Comparison of ENCODE assay signal across 8 cellular contexts in genomic region chr17:65100316-65101140, GRCh38. TPM values are rescaled to one million over a fixed set of nuclear protein-coding genes. Genes with fewer than 3 reads are reported as not detected.
A peak's percentile ranks its signal among the peaks of the same experiment; 100 is the strongest.
DNase-seq lines count a peak whose midpoint lies in the region; ATAC-seq, FAIRE-seq and TF ChIP-seq lines count a peak whose summit lies in the region.

No MANE protein-coding gene starts in this region.

- peak; percentile 80 to 83 for DNase-seq in A549 (ENCODE audit: low read depth in 1 of 2, low spot score in 1 of 2)
- peak; percentile 75 for DNase-seq in NCI-H2171 (lab: John Stamatoyannopoulos, UW)
- DNase-seq in caudate nucleus (lab: John Stamatoyannopoulos, UW): peak in 60 of 61 donors; percentile 23 to 88 (median 75)
- no peak for DNase-seq in keratinocyte (ENCODE audit: low read depth, low spot score)
- peak; percentile 70 to 72 for DNase-seq in stimulated activated CD4-positive, alpha-beta T cell treated with anti-CD3 and anti-CD28 coated beads, Interleukin-15, amount 100 ng/mL, for 1 hour (ENCODE audit: low read depth in 1 of 2, low spot score in 1 of 2)

- H3K4me2 ChIP-seq in A549: peak overlapping the region; percentile 80
- peak overlapping the region; percentile 75 for H3K4me2 ChIP-seq in keratinocyte (ENCODE audit: control insufficient read depth, extremely low read depth, insufficient read depth, low read depth, low read length)

- peak overlapping the region; percentile 76 for H2AFZ ChIP-seq in keratinocyte (ENCODE audit: control insufficient read depth, low read length)

- CTCF ChIA-PET in A549 (lab: Yijun Ruan, JAX): interaction anchor here (0.6 to 9.8 kb wide), 68 partner anchors 9 to 1262 kb away, joined by 3 to 145 read pairs (median 6); partner anchors contain the start of genes GNA13, LRRC37A3 and RGS9

- dilution Hi-C loops in keratinocyte (cut with MboI; ENCODE audit: extremely low pct_ligation_motif_present, low sequenced_read_pairs): no loop called here

- TF ChIP-seq CTCF in A549 (IDR thresholded peaks at IDR 0.05) (peak; percentile 98), WI38 (IDR thresholded peaks at IDR 0.05; ENCODE audit: low read depth, low read length) (peak; percentile 81), keratinocyte (optimal IDR thresholded peaks at IDR 0.05 in 1 of 3, IDR thresholded peaks at IDR 0.05 in 1 of 3, conservative IDR thresholded peaks at IDR 0.05 in 1 of 3; ENCODE audit: extremely low read depth in 1 of 3, insufficient read depth in 2 of 3, low read length in 3 of 3) (peak; percentile 37 to 84 (median 77))

- ATAC-seq in A549 (peak; percentile 89 to 95), GM18861 (IDR thresholded peaks at IDR 0.05; ENCODE audit: unreplicated experiment) (peak; percentile 42), HG03095 (IDR thresholded peaks at IDR 0.05; ENCODE audit: unreplicated experiment) (peak; percentile 53)

- peaks cover 25% of the 10 kb centered on the region for H3K4me1 ChIP-seq in A549
- H3K4me1 ChIP-seq in keratinocyte (ENCODE audit: control insufficient read depth, extremely low read depth, insufficient read depth, low read length): peaks cover 27% of the 10 kb centered on the region

- peaks cover 2% of the 10 kb centered on the region for H3K9me1 ChIP-seq in keratinocyte (ENCODE audit: control insufficient read depth, extremely low read depth, insufficient read depth, low read length)

- POLR2A ChIA-PET in A549 (lab: Yijun Ruan, JAX): interaction anchor here (0.8 to 4.0 kb wide), 12 partner anchors 17 to 181 kb away, joined by 3 to 35 read pairs (median 4); partner anchors contain the start of genes GNA13 and LRRC37A3

- H3K36me3 ChIP-seq in keratinocyte (ENCODE audit: control insufficient read depth in 2 of 2, extremely low read depth in 1 of 2, insufficient read depth in 2 of 2, low read length in 2 of 2): no peaks in the 10 kb centered on the region

- no peaks in the 10 kb centered on the region for H3K79me2 ChIP-seq in keratinocyte (ENCODE audit: control insufficient read depth, insufficient read depth, low read length)

- peak; percentile 69 to 95 for TF ChIP-seq RAD21 in A549 (conservative IDR thresholded peaks at IDR 0.05 in 1 of 2, IDR thresholded peaks at IDR 0.05 in 1 of 2)

- WGBS in A549 (ENCODE audit: missing lambda C conversion rate): 2% methylated on average over 15 of the region's 50 CpGs

- TF ChIP-seq EP300 in A549 (IDR thresholded peaks at IDR 0.05): no peak

- H3K27ac ChIP-seq in A549 (peak overlapping the region; percentile 75 to 87), caudate nucleus (ENCODE audit: low read depth, low read length) (peak overlapping the region; percentile 62), keratinocyte (ENCODE audit: control insufficient read depth, insufficient read depth, low read length) (peak overlapping the region; percentile 51)

- no peak for FAIRE-seq in A549 (lab: Jason Lieb, UNC)
- FAIRE-seq in keratinocyte (lab: Jason Lieb, UNC): no peak

- peak overlapping the region; percentile 68 for H3K9ac ChIP-seq in keratinocyte (ENCODE audit: control insufficient read depth, extremely low read depth, insufficient read depth, low read length)

- H3K4me3 ChIP-seq in A549 (peak overlapping the region; percentile 55), WI38 (ENCODE audit: low read depth, low read length) (peak overlapping the region; percentile 55), keratinocyte (ENCODE audit: control insufficient read depth in 2 of 3, extremely low read depth in 1 of 3, insufficient read depth in 2 of 3, low read depth in 1 of 3, low read length in 3 of 3) (peak overlapping the region; percentile 39 to 62 (median 49))

- TF ChIP-seq POLR2A in A549 (IDR thresholded peaks at IDR 0.05; ENCODE audit: low read length): peak; percentile 46

- H3K9me3 ChIP-seq in A549: no peaks in the 10 kb centered on the region
- no peaks in the 10 kb centered on the region for H3K9me3 ChIP-seq in keratinocyte (ENCODE audit: control insufficient read depth, low read depth, low read length)

- no peaks in the 10 kb centered on the region for H3K27me3 ChIP-seq in keratinocyte (ENCODE audit: control insufficient read depth, extremely low read depth, insufficient read depth, low read length)

- H4K20me1 ChIP-seq in keratinocyte (ENCODE audit: control insufficient read depth, extremely low read depth, insufficient read depth, low read length): no peaks in the 10 kb centered on the region

TF ChIP-seq in A549, 52 proteins besides CTCF, POLR2A, EP300 and RAD21:
- TF ChIP-seq USF2 (IDR thresholded peaks at IDR 0.05) (no peak), TP53 (CRISPR knock-in tag; IDR thresholded peaks at IDR 0.05) (no peak), PBX3 (IDR thresholded peaks at IDR 0.05) (no peak; the same call in 1 of the 2 replicates), PHF8 (IDR thresholded peaks at IDR 0.05; ENCODE audit: borderline replicate concordance, low read depth) (no peak; the same call in 1 of the 2 replicates), NFE2L2 (conservative IDR thresholded peaks at IDR 0.05; ENCODE audit: low read length) (no peak), JUN (IDR thresholded peaks at IDR 0.05) (peak; percentile 35 to 66; a peak in 2 of 5 replicates), MAZ (IDR thresholded peaks at IDR 0.05; ENCODE audit: borderline replicate concordance, low read depth, low read length) (no peak), MAX (IDR thresholded peaks at IDR 0.05) (peak; percentile 73), E2F6 (IDR thresholded peaks at IDR 0.05; ENCODE audit: borderline replicate concordance, low read depth) (peak; percentile 27; the same call in 1 of the 2 replicates), SMC3 (IDR thresholded peaks at IDR 0.05) (peak; percentile 99), HOXB5 (CRISPR knock-in tag; IDR thresholded peaks at IDR 0.05) (no peak), GATA3 (IDR thresholded peaks at IDR 0.05; ENCODE audit: borderline replicate concordance) (peak; percentile 25; the same call in 1 of the 2 replicates)

RNA-seq across cellular contexts. Expression of gene RGS9, which starts 36.6 kb away (rescaled TPM):
- polyA plus RNA-seq in A549 (2011; rRNA removed) (11.2 and 14.3 TPM in 2 replicates), A549 (2017; fragmentation: RNase III; extraction: RNeasy Plus Mini Kit Qiagen cat#74134 plus additional on column Dnase treatment) (6.9 to 8.2 TPM (median 7.0 TPM) in 3 replicates), keratinocyte (2.1 to 4.8 TPM (median 2.3 TPM) in 3 replicates)
- 5.5 and 6.1 TPM in 2 replicates for polyA plus RNA-seq in A549 (2012; cell fraction: cytosol; rRNA removed)
- polyA plus RNA-seq in A549 (2012; cell fraction: nucleus; rRNA removed): 1.5 and 2.3 TPM in 2 replicates
- 7.6 and 8.6 TPM in 2 replicates for polyA minus RNA-seq in A549 (2011; rRNA and poly(A)+ RNA removed)
- polyA plus RNA-seq in keratinocyte (2011; ENCODE audit: low read depth): 1.2 TPM
- 2.6 and 4.0 TPM in 2 replicates for polyA plus RNA-seq in keratinocyte (2011; cell fraction: cytosol; rRNA removed)
- 1.1 and 1.7 TPM in 2 replicates for polyA plus RNA-seq in keratinocyte (2011; cell fraction: nucleus; rRNA removed)
- 1.2 and 3.0 TPM in 2 replicates for polyA plus RNA-seq in keratinocyte (2012; ENCODE audit: low replicate concordance)
- polyA minus RNA-seq in keratinocyte: 0.92 to 1.9 TPM (median 1.1 TPM) in 3 replicates
- 1.5 TPM for polyA minus RNA-seq in keratinocyte (2011; cell fraction: cytosol; rRNA and poly(A)+ RNA removed)
- polyA minus RNA-seq in keratinocyte (2011; cell fraction: nucleus; rRNA and poly(A)+ RNA removed): 0.53 and 1.6 TPM in 2 replicates

RNA-seq across cellular contexts. Expression of gene GNA13, which starts 44.0 kb away (rescaled TPM):
- polyA plus RNA-seq in A549 (2011; rRNA removed) (79.7 and 95.8 TPM in 2 replicates), A549 (2017; fragmentation: RNase III; extraction: RNeasy Plus Mini Kit Qiagen cat#74134 plus additional on column Dnase treatment) (32.5 to 34.4 TPM (median 33.1 TPM) in 3 replicates), keratinocyte (23.6 to 38.9 TPM (median 27.3 TPM) in 3 replicates)
- polyA plus RNA-seq in A549 (2012; cell fraction: cytosol; rRNA removed): 15.5 and 18.3 TPM in 2 replicates
- polyA plus RNA-seq in A549 (2012; cell fraction: nucleus; rRNA removed): 7.2 and 10.1 TPM in 2 replicates
- 50.0 and 51.2 TPM in 2 replicates for polyA minus RNA-seq in A549 (2011; rRNA and poly(A)+ RNA removed)
- polyA plus RNA-seq in keratinocyte (2011; ENCODE audit: low read depth): 12.4 TPM
- polyA plus RNA-seq in keratinocyte (2011; cell fraction: cytosol; rRNA removed): 19.1 and 39.8 TPM in 2 replicates
- 16.0 and 23.5 TPM in 2 replicates for polyA plus RNA-seq in keratinocyte (2011; cell fraction: nucleus; rRNA removed)
- polyA plus RNA-seq in keratinocyte (2012; ENCODE audit: low replicate concordance): 20.7 and 23.7 TPM in 2 replicates
- 13.7 to 58.7 TPM (median 32.2 TPM) in 3 replicates for polyA minus RNA-seq in keratinocyte
- 26.9 TPM for polyA minus RNA-seq in keratinocyte (2011; cell fraction: cytosol; rRNA and poly(A)+ RNA removed)
- polyA minus RNA-seq in keratinocyte (2011; cell fraction: nucleus; rRNA and poly(A)+ RNA removed): 18.5 and 31.6 TPM in 2 replicates

Comparison
In these comparisons a context has a peak if more than half of its experiments do, and no peak if none do; other contexts are left out.
1. ATAC-seq: peak in every context shown above with its lines; median percentile 92 in A549; 53 in HG03095; 42 in GM18861.